ENCODE assay signal across 11 cellular contexts in the genomic region with DNA sequence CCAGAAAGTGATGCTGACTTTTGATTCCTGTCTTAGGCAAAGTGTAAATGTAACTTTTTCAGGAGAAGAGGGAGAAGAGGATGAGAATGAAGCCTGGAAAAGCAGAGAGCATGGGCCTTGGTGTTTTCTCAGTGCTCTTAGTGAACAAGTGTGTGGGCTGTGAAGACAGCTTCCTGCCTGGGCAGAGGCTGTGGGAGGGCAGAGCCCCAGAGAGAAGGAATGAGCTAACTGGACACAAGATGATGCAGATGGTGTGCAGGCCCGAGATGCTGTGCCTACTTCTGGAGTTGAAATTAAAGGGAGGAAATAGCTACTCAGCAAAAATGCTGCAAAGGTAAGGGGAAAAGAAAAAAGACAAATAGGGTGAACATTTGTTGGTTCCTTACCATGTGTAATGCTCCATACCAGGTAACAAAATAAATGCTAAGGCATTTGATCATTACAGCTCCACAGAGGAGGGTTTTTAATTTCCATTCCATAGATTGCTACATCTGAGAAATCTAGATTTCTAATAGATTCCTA.
"Had no signal": no experiment of that assay in that cellular context is flagged by ENCODE, and none has a peak within 500 bp of the region (broad histone marks: within the 10 kb centered on the region; RNA-seq: fewer than 3 reads in every experiment).

No MANE protein-coding gene starts in this region.

- H3K27me3 Mint-ChIP-seq: activated CD4-positive, alpha-beta memory T cell treated with anti-CD3 and anti-CD28 coated beads, Interleukin-2, amount 10 ng/mL, durations not matched to agents 7 days and 5 days had no signal

- DNase-seq: activated CD4-positive, alpha-beta memory T cell treated with anti-CD3 and anti-CD28 coated beads, Interleukin-2, amount 10 ng/mL, durations not matched to agents 7 days and 5 days; activated naive CD4-positive, alpha-beta T cell treated with Interleukin-2 at 50 U/mL for 16 hours; central memory CD4-positive, alpha-beta T cell; effector memory CD4-positive, alpha-beta T cell; hippocampal formation; kidney glomerular epithelial cell; pancreas; tibial artery had no signal

- H3K4me2 ChIP-seq: smooth muscle cell had no signal

- FAIRE-seq: pancreas had no signal

- H3K36me3 ChIP-seq: pancreas, tibial artery had no signal

- H3K27me3 ChIP-seq: pancreas, tibial artery had no signal

- H3K9me3 ChIP-seq: pancreas, tibial artery had no signal

- H3K27ac Mint-ChIP-seq: activated CD4-positive, alpha-beta memory T cell treated with anti-CD3 and anti-CD28 coated beads, Interleukin-2, amount 10 ng/mL, durations not matched to agents 7 days and 5 days; activated T-helper 1 cell treated with anti-CD3 and anti-CD28 coated beads, Interleukin-12 subunit alpha, Interleukin-12 subunit beta, Interleukin-2, Interleukin-4 antibody, amounts not matched to agents 30 ng/mL and 10 ng/mL and 1 ng/mL, durations not matched to agents 14 hours and 24 hours and 36 hours had no signal

- H3K9me3 Mint-ChIP-seq: activated CD4-positive, alpha-beta memory T cell treated with anti-CD3 and anti-CD28 coated beads, Interleukin-2, amount 10 ng/mL, durations not matched to agents 7 days and 5 days; neural crest cell had no signal

- ATAC-seq: pancreas had no signal

- H3K4me1 ChIP-seq: pancreas, tibial artery had no signal

- H3K27ac ChIP-seq: pancreas, tibial artery had no signal

- H3K4me1 Mint-ChIP-seq: activated CD4-positive, alpha-beta memory T cell treated with anti-CD3 and anti-CD28 coated beads, Interleukin-2, amount 10 ng/mL, durations not matched to agents 7 days and 5 days; neural crest cell had no signal

- H3K4me3 ChIP-seq: pancreas, smooth muscle cell, tibial artery had no signal

- H3K4me3 Mint-ChIP-seq: activated CD4-positive, alpha-beta memory T cell treated with anti-CD3 and anti-CD28 coated beads, Interleukin-2, amount 10 ng/mL, durations not matched to agents 7 days and 5 days; activated T-helper 1 cell treated with anti-CD3 and anti-CD28 coated beads, Interleukin-12 subunit alpha, Interleukin-12 subunit beta, Interleukin-2, Interleukin-4 antibody, amounts not matched to agents 30 ng/mL and 10 ng/mL and 1 ng/mL, durations not matched to agents 14 hours and 24 hours and 36 hours; neural crest cell had no signal
